In genomic region chr11:19822531-19822930, GRCh38 we compare ENCODE assay signal across 19 cellular contexts.
"Had no signal": no experiment of that assay in that cellular context is flagged by ENCODE, and none has a peak within 500 bp of the region (broad histone marks: within the 10 kb centered on the region; RNA-seq: fewer than 3 reads in every experiment).

No MANE protein-coding gene starts in this region.

- H3K9me3 Mint-ChIP-seq: naive B cell; nephron; stimulated activated effector memory CD8-positive, alpha-beta T cell treated with anti-CD3 and anti-CD28 coated beads, Interleukin-12 subunit alpha, Interleukin-12 subunit beta, amount 100 ng/mL, for 72 hours; type B pancreatic cell had no signal

- H3K27me3 Mint-ChIP-seq: progenitor cell of endocrine pancreas had no signal

- H3K4me3 Mint-ChIP-seq: endodermal cell; naive B cell; nephron; stimulated activated effector memory CD8-positive, alpha-beta T cell treated with anti-CD3 and anti-CD28 coated beads, Interleukin-12 subunit alpha, Interleukin-12 subunit beta, amount 100 ng/mL, for 72 hours; type B pancreatic cell had no signal

- H3K4me1 Mint-ChIP-seq: stimulated activated effector memory CD8-positive, alpha-beta T cell treated with anti-CD3 and anti-CD28 coated beads, Interleukin-12 subunit alpha, Interleukin-12 subunit beta, amount 100 ng/mL, for 72 hours had no signal

- DNase-seq: effector CD4-positive, alpha-beta T cell; endodermal cell; foreskin melanocyte; head of caudate nucleus; kidney glomerular epithelial cell; mesendoderm; naive B cell; occipital lobe; pancreas; right cardiac atrium; small intestine; stimulated activated CD4-positive, alpha-beta T cell treated with anti-CD3 and anti-CD28 coated beads, Interleukin-4, amount 100 ng/mL, for 1 hour; stimulated activated CD8-positive, alpha-beta memory T cell treated with anti-CD3 and anti-CD28 coated beads, Interleukin-4, amount 100 ng/mL, for 48 hours; stimulated activated naive CD8-positive, alpha-beta T cell treated with anti-CD3 and anti-CD28 coated beads, Interleukin-15, Interleukin-2, amounts not matched to agents 100 U/mL and 50 U/mL, for 24 hours; thyroid gland had no signal

- H3K27ac Mint-ChIP-seq: endodermal cell; nephron; progenitor cell of endocrine pancreas; stimulated activated effector memory CD8-positive, alpha-beta T cell treated with anti-CD3 and anti-CD28 coated beads, Interleukin-12 subunit alpha, Interleukin-12 subunit beta, amount 100 ng/mL, for 72 hours had no signal

- H3K36me3 Mint-ChIP-seq: naive B cell; stimulated activated effector memory CD8-positive, alpha-beta T cell treated with anti-CD3 and anti-CD28 coated beads, Interleukin-12 subunit alpha, Interleukin-12 subunit beta, amount 100 ng/mL, for 72 hours; type B pancreatic cell had no signal

- ATAC-seq: pancreas; right cardiac atrium; stimulated activated effector memory CD8-positive, alpha-beta T cell treated with anti-CD3 and anti-CD28 coated beads, Interleukin-12 subunit alpha, Interleukin-12 subunit beta, amount 100 ng/mL, for 72 hours; stimulated activated naive CD8-positive, alpha-beta T cell treated with anti-CD3 and anti-CD28 coated beads, Interleukin-15, Interleukin-2, amounts not matched to agents 100 U/mL and 50 U/mL, for 24 hours had no signal
